In the genomic region with DNA sequence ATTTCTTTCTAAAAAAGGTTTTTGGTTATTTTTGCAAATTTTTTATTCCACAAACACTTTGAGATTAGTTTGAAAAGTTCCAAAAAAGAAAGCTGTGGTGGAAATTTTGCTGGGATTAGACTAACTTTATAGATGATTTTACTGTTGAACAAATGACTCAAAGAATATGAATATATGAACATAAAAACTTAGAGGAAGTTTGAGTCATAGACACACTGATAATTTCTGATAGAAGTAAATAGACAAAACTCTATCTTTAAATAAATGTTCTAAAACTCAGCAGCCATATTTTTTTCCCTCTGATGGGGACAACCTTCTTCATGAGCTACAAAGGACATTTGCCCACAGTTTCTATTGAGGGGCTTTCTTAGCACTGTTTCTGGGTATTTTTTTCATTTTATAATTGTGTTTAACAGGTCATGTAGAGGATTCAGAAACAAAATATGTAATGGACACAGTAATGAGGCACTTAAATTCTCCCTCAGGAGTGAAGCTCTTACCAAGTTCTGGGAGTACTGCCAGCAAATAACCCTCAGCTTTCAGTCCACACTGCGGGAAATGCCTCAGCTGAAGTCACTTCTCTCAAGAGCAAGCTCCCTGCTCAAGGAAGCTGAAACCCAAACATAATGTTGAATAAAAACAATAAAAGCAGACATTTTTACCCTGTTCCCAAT, we compare ENCODE assay signal across 9 cellular contexts.
DNase-seq lines count a peak whose midpoint lies in the region; ATAC-seq, FAIRE-seq and TF ChIP-seq lines count a peak whose summit lies in the region.
"Had no signal": no experiment of that assay in that cellular context is flagged by ENCODE, and none has a peak within 500 bp of the region (broad histone marks: within the 10 kb centered on the region; RNA-seq: fewer than 3 reads in every experiment).

No MANE protein-coding gene starts in this region.

- 54% methylated on average over 1 of the region's 1 CpG for WGBS in smooth muscle cell (ENCODE audit: low lambda C conversion rate)

- H3K4me3 ChIP-seq in foreskin fibroblast (ENCODE audit: low read depth in 1 of 2, low read length in 2 of 2) (no peak overlapping the region), smooth muscle cell (no peak overlapping the region), PC-9 (no peak overlapping the region)
- H3K4me3 ChIP-seq in CD4-positive, alpha-beta memory T cell (ENCODE audit: low read length in 2 of 2), result no peak overlapping the region

- H3K9me2 ChIP-seq in PC-9 (ENCODE audit: insufficient read depth), result no peaks in the 10 kb centered on the region

- TF ChIP-seq CTCF in foreskin fibroblast (IDR thresholded peaks at IDR 0.05; ENCODE audit: low read depth, low read length) (no peak), smooth muscle cell (IDR thresholded peaks at IDR 0.05; ENCODE audit: borderline replicate concordance, insufficient read depth, poor library complexity, severe bottlenecking) (no peak), PC-9 (conservative IDR thresholded peaks at IDR 0.05) (no peak)

- H3K79me2 ChIP-seq in smooth muscle cell (ENCODE audit: low read depth) (no peaks in the 10 kb centered on the region), PC-9 (ENCODE audit: low read depth) (no peaks in the 10 kb centered on the region)

- H3F3A ChIP-seq in smooth muscle cell (ENCODE audit: low read depth), result peaks cover 5% of the 10 kb centered on the region
- H3F3A ChIP-seq in PC-9 (ENCODE audit: insufficient read depth, low read depth), result no peaks in the 10 kb centered on the region

- H3K9ac ChIP-seq in smooth muscle cell (ENCODE audit: low read depth), result peak overlapping the region; percentile 37

- DNase-seq in HCEC 1CT (peak; percentile 93), RCC 7860 (ENCODE audit: low spot score) (peak; percentile 69), foreskin fibroblast (peak; percentile 88 to 93), smooth muscle cell (lab: John Stamatoyannopoulos, UW; ENCODE audit: unreplicated experiment) (no peak), PC-9 (no peak)
- no peak for DNase-seq in CD4-positive, alpha-beta memory T cell
- DNase-seq: naive thymus-derived CD8-positive, alpha-beta T cell had no signal

- POLR2A ChIA-PET in PC-9 (lab: Charles Lee; ENCODE audit: unreplicated experiment), result interaction anchor here (0.6 to 0.7 kb wide), 3 partner anchors 17 to 1370 kb away, joined by 3 to 19 read pairs (median 9); no protein-coding TSS in a partner anchor
- POLR2A ChIA-PET in CD4-positive, alpha-beta memory T cell (lab: Charles Lee; ENCODE audit: partially characterized antibody), result no interaction called here

- H3K4me2 ChIP-seq in smooth muscle cell (peak overlapping the region; percentile 60), PC-9 (no peak overlapping the region)

- H3K36me3 ChIP-seq in smooth muscle cell (ENCODE audit: low read depth), result no peaks in the 10 kb centered on the region
- no peaks in the 10 kb centered on the region for H3K36me3 ChIP-seq in PC-9 (ENCODE audit: low read depth)
- H3K36me3 ChIP-seq in CD4-positive, alpha-beta memory T cell (ENCODE audit: insufficient read depth, low read length), result no peaks in the 10 kb centered on the region

- H3K27ac ChIP-seq in smooth muscle cell (ENCODE audit: low read depth) (peak overlapping the region; percentile 81), PC-9 (no peak overlapping the region)
- no peak overlapping the region for H3K27ac ChIP-seq in CD4-positive, alpha-beta memory T cell (ENCODE audit: low read depth, low read length)

- H3K9me3 ChIP-seq in smooth muscle cell (replicated peaks; ENCODE audit: low read depth), result no peaks in the 10 kb centered on the region
- no peaks in the 10 kb centered on the region; the same call in 1 of the 2 replicates for H3K9me3 ChIP-seq in PC-9 (ENCODE audit: insufficient read depth, low read depth)
- H3K9me3 ChIP-seq in CD4-positive, alpha-beta memory T cell (ENCODE audit: control insufficient read depth in 1 of 2, low read length in 2 of 2), result no peaks in the 10 kb centered on the region

- H3K4me1 Mint-ChIP-seq in CD4-positive, alpha-beta memory T cell, result no peaks in the 10 kb centered on the region

- peak overlapping the region; percentile 50 for H2AFZ ChIP-seq in smooth muscle cell (ENCODE audit: low read depth)
- H2AFZ ChIP-seq in PC-9, result no peak overlapping the region

- intact Hi-C loops in PC-9 (cut with micrococcal nuclease; ENCODE audit: unreplicated experiment), result no loop called here
- intact Hi-C loops in CD4-positive, alpha-beta memory T cell (cut with micrococcal nuclease), result no loop called here

- H3K27me3 ChIP-seq in smooth muscle cell (ENCODE audit: low read depth) (no peaks in the 10 kb centered on the region), PC-9 (ENCODE audit: insufficient read depth, low read depth) (no peaks in the 10 kb centered on the region)
- no peaks in the 10 kb centered on the region for H3K27me3 ChIP-seq in CD4-positive, alpha-beta memory T cell (ENCODE audit: insufficient read depth, low read length)

- ATAC-seq in HG03196 (IDR thresholded peaks at IDR 0.05; ENCODE audit: unreplicated experiment), result no peak
- ATAC-seq in HG02571 (IDR thresholded peaks at IDR 0.05; ENCODE audit: unreplicated experiment), result no peak
- ATAC-seq: naive thymus-derived CD8-positive, alpha-beta T cell had no signal

- peaks cover 1% of the 10 kb centered on the region in 2 donors for H3K27me3 Mint-ChIP-seq in CD4-positive, alpha-beta memory T cell
- H3K27me3 Mint-ChIP-seq: naive thymus-derived CD8-positive, alpha-beta T cell had no signal

- CTCF ChIA-PET in PC-9 (lab: Charles Lee), result interaction anchor here (0.7 kb wide), 1 partner anchor 631 kb away, joined by 3 read pairs; no protein-coding TSS in a partner anchor
- CTCF ChIA-PET in CD4-positive, alpha-beta memory T cell (lab: Charles Lee; ENCODE audit: partially characterized antibody), result no interaction called here

- no TSS peak for BruUV-seq in PC-9 (replicated peaks; lab: Mats Ljungman, UMichigan)

- no peak overlapping the region for H3K4me3 Mint-ChIP-seq in CD4-positive, alpha-beta memory T cell
- H3K4me3 Mint-ChIP-seq: naive thymus-derived CD8-positive, alpha-beta T cell had no signal

- H4K20me1 ChIP-seq in smooth muscle cell (ENCODE audit: low read depth) (no peaks in the 10 kb centered on the region), PC-9 (ENCODE audit: insufficient read depth) (no peaks in the 10 kb centered on the region)

- H3K4me1 ChIP-seq in smooth muscle cell (ENCODE audit: low read depth), result no peaks in the 10 kb centered on the region
- no peaks in the 10 kb centered on the region for H3K4me1 ChIP-seq in PC-9 (replicated peaks; ENCODE audit: insufficient read depth)
- H3K4me1 ChIP-seq in CD4-positive, alpha-beta memory T cell (ENCODE audit: insufficient read depth, low read length), result no peaks in the 10 kb centered on the region

- FAIRE-seq in RCC 7860 (lab: Jason Lieb, UNC), result peak; percentile 91

- peaks cover 0 to 6% (median 0%) of the 10 kb centered on the region in 8 donors for H3K9me3 Mint-ChIP-seq in CD4-positive, alpha-beta memory T cell

- H3K36me3 Mint-ChIP-seq in CD4-positive, alpha-beta memory T cell, result peaks cover 3% of the 10 kb centered on the region in 2 donors

- no peak overlapping the region for H3K27ac Mint-ChIP-seq in CD4-positive, alpha-beta memory T cell
- H3K27ac Mint-ChIP-seq: naive thymus-derived CD8-positive, alpha-beta T cell had no signal

Comparison
In these comparisons a context has a peak if more than half of its experiments do, and no peak if none do; other contexts are left out.
1. DNase-seq: peak in HCEC 1CT (single experiment), RCC 7860 (single experiment) and foreskin fibroblast (2 of 2); none in smooth muscle cell (single experiment), PC-9 (0 of 2) and CD4-positive, alpha-beta memory T cell (0 of 5).